Comparison of ENCODE assay signal across 16 cellular contexts in the genomic region with DNA sequence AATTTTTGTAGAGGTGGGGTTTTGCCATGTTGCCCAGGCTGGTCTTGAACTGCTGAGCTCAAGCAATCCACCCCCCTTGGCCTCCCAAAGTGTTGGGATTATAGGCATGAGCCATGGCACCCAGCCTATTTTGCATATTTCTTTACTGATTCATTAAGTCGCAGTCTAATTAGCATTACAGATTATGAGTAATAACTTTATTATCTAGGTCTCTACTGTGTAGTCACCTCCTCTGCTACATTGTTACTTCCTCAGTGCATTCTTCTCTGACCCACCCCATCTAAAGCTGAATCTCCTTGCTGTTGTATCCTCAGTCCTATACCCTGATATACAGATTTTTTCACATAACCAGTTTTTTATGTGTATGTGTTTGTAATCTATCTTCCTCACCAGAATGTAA.
A peak's percentile ranks its signal among the peaks of the same experiment; 100 is the strongest.
DNase-seq lines count a peak whose midpoint lies in the region; ATAC-seq and TF ChIP-seq lines count a peak whose summit lies in the region.
"Had no signal": no experiment of that assay in that cellular context is flagged by ENCODE, and none has a peak within 500 bp of the region (broad histone marks: within the 10 kb centered on the region; RNA-seq: fewer than 3 reads in every experiment).

No MANE protein-coding gene starts in this region.

- H2AFZ ChIP-seq in osteoblast (ENCODE audit: low read length), result no peak overlapping the region

- in situ Hi-C loops in Panc1 (cut with HindIII; ENCODE audit: low pct_unique_long_range_greater_than_20kb, low sequenced_read_pairs), result no loop called here

- no peaks in the 10 kb centered on the region for H3K79me2 ChIP-seq in osteoblast (ENCODE audit: insufficient read depth, low read length)

- no peak overlapping the region for H3K27ac ChIP-seq in Panc1 (ENCODE audit: low read length)
- H3K27ac ChIP-seq in osteoblast (ENCODE audit: low read depth, low read length), result peak overlapping the region; percentile 1
- H3K27ac ChIP-seq: right lobe of liver had no signal

- intact Hi-C loops in Panc1 (cut with micrococcal nuclease; ENCODE audit: unreplicated experiment), result no loop called here

- POLR2A ChIA-PET in Panc1 (lab: Charles Lee), result no interaction called here

- DNase-seq in GM03348 (ENCODE audit: low spot score), result peak; percentile 70
- no peak for DNase-seq in Panc1 (ENCODE audit: low read depth, low spot score)
- DNase-seq in epithelial cell of proximal tubule (ENCODE audit: low read depth), result peak; percentile 51
- DNase-seq in osteoblast (ENCODE audit: insufficient read length, low spot score, missing footprints), result no peak
- no peak for DNase-seq in CD1c-positive myeloid dendritic cell (ENCODE audit: extremely low spot score)
- DNase-seq in NCI-H187 treated with DMSO at 0.1 percent for 48 hours (lab: John Stamatoyannopoulos, UW), result no peak
- DNase-seq: activated gamma-delta T cell; caudate nucleus; CD8-positive, alpha-beta T cell; NCI-H187; NCI-H748 treated with DMSO at 0.1 percent for 48 hours; right lobe of liver; Right ventricle myocardium superior; stimulated activated naive CD8-positive, alpha-beta T cell treated with anti-CD3 and anti-CD28 coated beads, Interleukin-15, amount 100 ng/mL, for 72 hours had no signal

- no peaks in the 10 kb centered on the region for H4K20me1 ChIP-seq in osteoblast (ENCODE audit: insufficient read depth, low read length)

- H3K4me3 ChIP-seq in Panc1 (ENCODE audit: low read depth in 2 of 2, low read length in 2 of 2) (no peak overlapping the region), epithelial cell of proximal tubule (ENCODE audit: low read depth, low read length) (no peak overlapping the region), osteoblast (ENCODE audit: insufficient read depth, low read length) (no peak overlapping the region)
- H3K4me3 ChIP-seq: right lobe of liver had no signal

- H3K4me2 ChIP-seq in osteoblast (ENCODE audit: insufficient read depth, low read length), result no peak overlapping the region

- H3K36me3 ChIP-seq in Panc1 (ENCODE audit: control insufficient read depth, insufficient read depth, low read length) (no peaks in the 10 kb centered on the region), osteoblast (ENCODE audit: insufficient read depth, low read length) (no peaks in the 10 kb centered on the region)
- H3K36me3 ChIP-seq: right lobe of liver had no signal

- CTCF ChIA-PET in Panc1 (lab: Charles Lee), result no interaction called here

- ATAC-seq in Panc1, result peak; percentile 63; the same call in 1 of the 2 replicates
- ATAC-seq in GM18861 (IDR thresholded peaks at IDR 0.05; ENCODE audit: unreplicated experiment), result no peak
- no peak for ATAC-seq in GM18873 (IDR thresholded peaks at IDR 0.05; ENCODE audit: low FRiP score, unreplicated experiment)
- ATAC-seq: CD8-positive, alpha-beta T cell; stimulated activated naive CD8-positive, alpha-beta T cell treated with anti-CD3 and anti-CD28 coated beads, Interleukin-15, amount 100 ng/mL, for 72 hours had no signal

- no peaks in the 10 kb centered on the region for H3K4me1 ChIP-seq in Panc1 (ENCODE audit: control insufficient read depth, insufficient read depth, low read length)
- no peaks in the 10 kb centered on the region for H3K4me1 ChIP-seq in osteoblast (ENCODE audit: insufficient read depth, low read length)

- H3K27me3 ChIP-seq in Panc1 (ENCODE audit: control insufficient read depth, insufficient read depth, low read length) (no peaks in the 10 kb centered on the region), osteoblast (ENCODE audit: insufficient read depth, low read length) (no peaks in the 10 kb centered on the region)
- H3K27me3 ChIP-seq: right lobe of liver had no signal

- TF ChIP-seq CTCF in Panc1 (IDR thresholded peaks at IDR 0.05), result no peak
- no peak for TF ChIP-seq CTCF in epithelial cell of proximal tubule (conservative IDR thresholded peaks at IDR 0.05; ENCODE audit: low read depth, low read length)
- no peak for TF ChIP-seq CTCF in osteoblast (IDR thresholded peaks at IDR 0.05; ENCODE audit: extremely low read depth, low read depth, low read length)

- BruUV-seq in Panc1 (replicated peaks; lab: Mats Ljungman, UMichigan), result no TSS peak

- no peaks in the 10 kb centered on the region for H3K9me3 ChIP-seq in Panc1 (ENCODE audit: control insufficient read depth, insufficient read depth, low read depth, low read length)
- H3K9me3 ChIP-seq in osteoblast (ENCODE audit: low read depth, low read length), result no peaks in the 10 kb centered on the region
- H3K9me3 ChIP-seq: right lobe of liver had no signal

Comparison
In these comparisons a context has a peak if more than half of its experiments do, and no peak if none do; other contexts are left out.
1. DNase-seq: peak in GM03348 (single experiment) and epithelial cell of proximal tubule (single experiment); none in Panc1 (single experiment), osteoblast (single experiment), CD1c-positive myeloid dendritic cell (single experiment) and NCI-H187 treated with DMSO at 0.1 percent for 48 hours (single experiment).